Comparison of ENCODE assay signal across 1 cellular context in the genomic region with DNA sequence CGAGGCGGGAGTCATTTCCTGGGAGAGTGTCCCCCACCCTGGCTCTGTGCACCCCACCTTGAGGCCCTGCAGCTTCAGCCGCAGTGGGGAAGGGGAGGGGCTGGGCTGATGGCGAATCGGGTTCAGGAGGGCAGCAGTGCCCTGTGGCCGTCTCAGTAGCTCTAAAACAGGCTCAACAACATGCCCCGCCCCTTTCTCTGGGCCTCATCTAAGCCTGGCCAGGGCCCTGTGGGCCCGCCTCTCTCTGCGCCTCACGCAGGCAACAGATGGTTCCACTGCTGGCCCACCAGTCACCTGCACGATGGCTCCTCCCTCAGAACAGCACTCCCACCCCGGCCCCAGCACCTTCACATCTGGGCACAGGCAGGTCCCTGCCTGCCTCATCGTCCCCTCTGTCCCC.
TF ChIP-seq lines count a peak whose summit lies in the region.

No MANE protein-coding gene starts in this region.

TF ChIP-seq in HepG2, 621 proteins besides CTCF, POLR2A, EP300 and RAD21:
- TF ChIP-seq, protein P1, sequence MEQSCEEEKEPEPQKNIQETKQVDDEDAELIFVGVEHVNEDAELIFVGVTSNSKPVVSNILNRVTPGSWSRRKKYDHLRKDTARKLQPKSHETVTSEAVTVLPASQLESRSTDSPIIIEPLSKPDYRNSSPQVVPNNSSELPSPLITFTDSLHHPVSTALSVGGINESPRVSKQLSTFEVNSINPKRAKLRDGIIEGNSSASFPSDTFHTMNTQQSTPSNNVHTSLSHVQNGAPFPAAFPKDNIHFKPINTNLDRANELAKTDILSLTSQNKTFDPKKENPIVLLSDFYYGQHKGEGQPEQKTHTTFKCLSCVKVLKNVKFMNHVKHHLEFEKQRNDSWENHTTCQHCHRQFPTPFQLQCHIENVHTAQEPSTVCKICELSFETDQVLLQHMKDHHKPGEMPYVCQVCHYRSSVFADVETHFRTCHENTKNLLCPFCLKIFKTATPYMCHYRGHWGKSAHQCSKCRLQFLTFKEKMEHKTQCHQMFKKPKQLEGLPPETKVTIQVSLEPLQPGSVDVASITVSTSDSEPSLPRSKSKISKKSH (CRISPR knock-in tag; IDR thresholded peaks at IDR 0.05; ENCODE audit: borderline replicate concordance), result 0 out of 2 replicates have a peak, but pooled peaks have one; percentile 29
- TF ChIP-seq ZFP62 (CRISPR knock-in tag; IDR thresholded peaks at IDR 0.05), result no peak
